ENCODE assay signal across 17 cellular contexts in the genomic region with DNA sequence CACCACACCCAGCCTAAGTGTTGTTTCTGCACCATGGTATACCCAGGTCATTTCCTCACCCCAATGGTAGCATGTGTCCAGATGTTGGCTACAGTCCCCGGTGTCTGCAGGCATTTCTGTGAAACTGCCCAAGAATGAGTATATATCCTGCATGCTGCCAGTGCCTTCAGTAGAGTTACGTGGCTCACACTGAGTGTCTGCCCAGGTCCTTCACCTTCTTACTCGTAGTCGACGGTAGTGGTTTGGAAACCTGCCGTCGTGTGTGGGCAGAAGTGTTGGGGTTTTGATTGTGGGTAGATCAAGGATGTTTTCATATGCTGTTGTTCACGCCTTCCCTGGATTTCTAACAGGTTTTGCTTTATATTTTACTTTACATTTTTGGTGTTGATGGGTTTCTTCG. TPM values are rescaled to one million over a fixed set of nuclear protein-coding genes. Genes with fewer than 3 reads are reported as not detected.
DNase-seq lines count a peak whose midpoint lies in the region; ATAC-seq lines count a peak whose summit lies in the region.
"Had no signal": no experiment of that assay in that cellular context is flagged by ENCODE, and none has a peak within 500 bp of the region (broad histone marks: within the 10 kb centered on the region; RNA-seq: fewer than 3 reads in every experiment).

No MANE protein-coding gene starts in this region.

- H3K27me3 Mint-ChIP-seq in activated CD8-positive, alpha-beta memory T cell treated with anti-CD3 and anti-CD28 coated beads, Interleukin-2, amount 10 ng/mL, durations not matched to agents 7 days and 5 days, result no peaks in the 10 kb centered on the region
- H3K27me3 Mint-ChIP-seq in activated T-helper 17 cell treated with anti-CD3 and anti-CD28 coated beads, Interleukin-2, amount 50 U/mL, for 72 hours, result no peaks in the 10 kb centered on the region
- no peaks in the 10 kb centered on the region for H3K27me3 Mint-ChIP-seq in naive thymus-derived CD8-positive, alpha-beta T cell

- H3K4me3 Mint-ChIP-seq in activated CD8-positive, alpha-beta memory T cell treated with anti-CD3 and anti-CD28 coated beads, Interleukin-2, amount 10 ng/mL, durations not matched to agents 7 days and 5 days, result no peak overlapping the region
- no peak overlapping the region for H3K4me3 Mint-ChIP-seq in activated T-helper 17 cell treated with anti-CD3 and anti-CD28 coated beads, Interleukin-2, amount 50 U/mL, for 72 hours
- peak overlapping the region in 3 of 10 donors; percentile 13 to 54 (median 13) for H3K4me3 Mint-ChIP-seq in naive thymus-derived CD8-positive, alpha-beta T cell
- H3K4me3 Mint-ChIP-seq: activated T-helper 1 cell treated with anti-CD3 and anti-CD28 coated beads, Interleukin-12 subunit alpha, Interleukin-12 subunit beta, Interleukin-2, Interleukin-4 antibody, amounts not matched to agents 30 ng/mL and 10 ng/mL and 1 ng/mL, durations not matched to agents 14 hours and 24 hours and 36 hours had no signal

- H3K36me3 Mint-ChIP-seq in activated CD8-positive, alpha-beta memory T cell treated with anti-CD3 and anti-CD28 coated beads, Interleukin-2, amount 10 ng/mL, durations not matched to agents 7 days and 5 days, result peaks cover 38% of the 10 kb centered on the region
- peaks cover 97% of the 10 kb centered on the region for H3K36me3 Mint-ChIP-seq in activated T-helper 17 cell treated with anti-CD3 and anti-CD28 coated beads, Interleukin-2, amount 50 U/mL, for 72 hours (ENCODE audit: low read depth)
- H3K36me3 Mint-ChIP-seq in naive thymus-derived CD8-positive, alpha-beta T cell, result peaks cover 0 to 81% (median 9%) of the 10 kb centered on the region in 3 donors

- peak overlapping the region; percentile 42 for H3K27ac Mint-ChIP-seq in activated CD8-positive, alpha-beta memory T cell treated with anti-CD3 and anti-CD28 coated beads, Interleukin-2, amount 10 ng/mL, durations not matched to agents 7 days and 5 days
- H3K27ac Mint-ChIP-seq in activated T-helper 17 cell treated with anti-CD3 and anti-CD28 coated beads, Interleukin-2, amount 50 U/mL, for 72 hours, result no peak overlapping the region
- H3K27ac Mint-ChIP-seq in naive thymus-derived CD8-positive, alpha-beta T cell, result peak overlapping the region in 6 of 10 donors; percentile 6 to 89 (median 58)
- H3K27ac Mint-ChIP-seq: activated T-helper 1 cell treated with anti-CD3 and anti-CD28 coated beads, Interleukin-12 subunit alpha, Interleukin-12 subunit beta, Interleukin-2, Interleukin-4 antibody, amounts not matched to agents 30 ng/mL and 10 ng/mL and 1 ng/mL, durations not matched to agents 14 hours and 24 hours and 36 hours had no signal

- intact Hi-C loops in Right ventricle myocardium superior (cut with DNase I), result no loop called here

- H3K4me1 Mint-ChIP-seq in activated CD8-positive, alpha-beta memory T cell treated with anti-CD3 and anti-CD28 coated beads, Interleukin-2, amount 10 ng/mL, durations not matched to agents 7 days and 5 days, result peaks cover 12% of the 10 kb centered on the region
- peaks cover 3% of the 10 kb centered on the region for H3K4me1 Mint-ChIP-seq in activated T-helper 17 cell treated with anti-CD3 and anti-CD28 coated beads, Interleukin-2, amount 50 U/mL, for 72 hours
- H3K4me1 Mint-ChIP-seq in naive thymus-derived CD8-positive, alpha-beta T cell, result peaks cover 6 to 17% (median 11%) of the 10 kb centered on the region in 4 donors

- peak; percentile 59 for ATAC-seq in activated CD8-positive, alpha-beta memory T cell treated with anti-CD3 and anti-CD28 coated beads, Interleukin-2, amount 10 ng/mL, durations not matched to agents 7 days and 5 days
- peak; percentile 96 for ATAC-seq in activated T-helper 17 cell treated with anti-CD3 and anti-CD28 coated beads, Interleukin-2, amount 50 U/mL, for 72 hours (replicated peaks)
- ATAC-seq in naive thymus-derived CD8-positive, alpha-beta T cell, result peak; percentile 40 to 61
- ATAC-seq in GM19328 (IDR thresholded peaks at IDR 0.05; ENCODE audit: unreplicated experiment), result no peak
- no peak for ATAC-seq in Right ventricle myocardium superior (ENCODE audit: poor library complexity)
- ATAC-seq in HG02571 (IDR thresholded peaks at IDR 0.05; ENCODE audit: unreplicated experiment), result no peak
- ATAC-seq: A549 had no signal

- POLR2A ChIA-PET in naive thymus-derived CD8-positive, alpha-beta T cell (lab: Charles Lee), result no interaction called here

- H3K9me3 Mint-ChIP-seq in activated CD8-positive, alpha-beta memory T cell treated with anti-CD3 and anti-CD28 coated beads, Interleukin-2, amount 10 ng/mL, durations not matched to agents 7 days and 5 days (ENCODE audit: low read depth), result no peaks in the 10 kb centered on the region
- H3K9me3 Mint-ChIP-seq in activated T-helper 17 cell treated with anti-CD3 and anti-CD28 coated beads, Interleukin-2, amount 50 U/mL, for 72 hours, result no peaks in the 10 kb centered on the region
- no peaks in the 10 kb centered on the region for H3K9me3 Mint-ChIP-seq in naive thymus-derived CD8-positive, alpha-beta T cell
- H3K9me3 Mint-ChIP-seq: activated T-helper 1 cell treated with anti-CD3 and anti-CD28 coated beads, Interleukin-12 subunit alpha, Interleukin-12 subunit beta, Interleukin-2, Interleukin-4 antibody, amounts not matched to agents 30 ng/mL and 10 ng/mL and 1 ng/mL, durations not matched to agents 14 hours and 24 hours and 36 hours had no signal

- CTCF ChIA-PET in activated CD8-positive, alpha-beta memory T cell treated with anti-CD3 and anti-CD28 coated beads, Interleukin-2, amount 10 ng/mL, durations not matched to agents 7 days and 5 days (lab: Charles Lee), result no interaction called here

- DNase-seq in activated CD8-positive, alpha-beta memory T cell treated with anti-CD3 and anti-CD28 coated beads, Interleukin-2, amount 10 ng/mL, durations not matched to agents 7 days and 5 days, result peak; percentile 59
- DNase-seq in activated CD8-positive, alpha-beta memory T cell treated with anti-CD3 and anti-CD28 coated beads, Interleukin-2, amount 50 U/mL, for 4 hours, result no peak
- no peak for DNase-seq in naive thymus-derived CD8-positive, alpha-beta T cell
- peak; percentile 68 for DNase-seq in stimulated activated CD8-positive, alpha-beta memory T cell treated with anti-CD3 and anti-CD28 coated beads, Interleukin-4, amount 100 ng/mL, for 48 hours
- DNase-seq in Right ventricle myocardium superior, result no peak
- DNase-seq: colonic mucosa, GOT3, left cardiac atrium, NCI-H187, NCI-H446 treated with DMSO at 0.1 percent for 48 hours, occipital lobe, stomach had no signal

RNA-seq across cellular contexts. Expression of gene TCF25, which starts 16.8 kb away (rescaled TPM):
- 100 to 1,000 TPM; 181 to 216 TPM for total RNA-seq in activated CD8-positive, alpha-beta memory T cell treated with anti-CD3 and anti-CD28 coated beads, Interleukin-2, amount 10 ng/mL, durations not matched to agents 7 days and 5 days
- total RNA-seq in activated T-helper 17 cell treated with anti-CD3 and anti-CD28 coated beads, Interleukin-2, amount 50 U/mL, for 72 hours, result 100 to 1,000 TPM; 181 to 195 TPM
- total RNA-seq in naive thymus-derived CD8-positive, alpha-beta T cell, result 100 to 1,000 TPM; 260 to 294 TPM
- polyA plus RNA-seq in naive thymus-derived CD8-positive, alpha-beta T cell, result 100 to 1,000 TPM in 1 of 3 donors, 10 to 100 TPM in 2; 86.8 to 107 (median 95.4) TPM
- 83.2 TPM for total RNA-seq in Right ventricle myocardium superior

RNA-seq across cellular contexts. Expression of gene MC1R, which starts 28.5 kb away (rescaled TPM):
- 1 to 10 TPM; 2.6 to 4.1 TPM for total RNA-seq in activated CD8-positive, alpha-beta memory T cell treated with anti-CD3 and anti-CD28 coated beads, Interleukin-2, amount 10 ng/mL, durations not matched to agents 7 days and 5 days
- 1 to 10 TPM; 7.5 to 7.6 TPM for total RNA-seq in activated T-helper 17 cell treated with anti-CD3 and anti-CD28 coated beads, Interleukin-2, amount 50 U/mL, for 72 hours
- total RNA-seq in naive thymus-derived CD8-positive, alpha-beta T cell, result 10 to 100 TPM; 10.2 to 10.3 TPM
- polyA plus RNA-seq in naive thymus-derived CD8-positive, alpha-beta T cell, result under 1 TPM in 1 of 3 donors, not detected in 2; 0.63 TPM
- total RNA-seq in Right ventricle myocardium superior, result 1.1 TPM

RNA-seq across cellular contexts. Expression of gene TUBB3, which starts 32.9 kb away (rescaled TPM):
- 1 to 10 TPM; 3.6 to 5.0 TPM for total RNA-seq in activated CD8-positive, alpha-beta memory T cell treated with anti-CD3 and anti-CD28 coated beads, Interleukin-2, amount 10 ng/mL, durations not matched to agents 7 days and 5 days
- total RNA-seq in activated T-helper 17 cell treated with anti-CD3 and anti-CD28 coated beads, Interleukin-2, amount 50 U/mL, for 72 hours, result 1 to 10 TPM in 1 of 2 donors, under 1 TPM in 1; 0.74 to 9.7 TPM
- under 1 TPM in 1 of 2 experiments, not detected in 1; 0.31 TPM for total RNA-seq in naive thymus-derived CD8-positive, alpha-beta T cell
- polyA plus RNA-seq in naive thymus-derived CD8-positive, alpha-beta T cell, result not detected
- 1.8 TPM for total RNA-seq in Right ventricle myocardium superior

RNA-seq across cellular contexts. Expression of gene DEF8, which starts 58.4 kb away (rescaled TPM):
- total RNA-seq in activated CD8-positive, alpha-beta memory T cell treated with anti-CD3 and anti-CD28 coated beads, Interleukin-2, amount 10 ng/mL, durations not matched to agents 7 days and 5 days, result 10 to 100 TPM; 26.7 to 27.7 TPM
- total RNA-seq in activated T-helper 17 cell treated with anti-CD3 and anti-CD28 coated beads, Interleukin-2, amount 50 U/mL, for 72 hours, result 10 to 100 TPM in 1 of 2 donors, 1 to 10 TPM in 1; 9.3 to 11.1 TPM
- 10 to 100 TPM; 44.3 to 48.1 TPM for total RNA-seq in naive thymus-derived CD8-positive, alpha-beta T cell
- polyA plus RNA-seq in naive thymus-derived CD8-positive, alpha-beta T cell, result 10 to 100 TPM; 21.5 to 26.3 (median 25.8) TPM
- total RNA-seq in Right ventricle myocardium superior, result 46.7 TPM

Comparison
In these comparisons a context has a peak if more than half of its experiments do, and no peak if none do; other contexts are left out.
1. DNase-seq: peak in activated CD8-positive, alpha-beta memory T cell treated with anti-CD3 and anti-CD28 coated beads, Interleukin-2, amount 10 ng/mL, durations not matched to agents 7 days and 5 days (single experiment) and stimulated activated CD8-positive, alpha-beta memory T cell treated with anti-CD3 and anti-CD28 coated beads, Interleukin-4, amount 100 ng/mL, for 48 hours (single experiment); none in activated CD8-positive, alpha-beta memory T cell treated with anti-CD3 and anti-CD28 coated beads, Interleukin-2, amount 50 U/mL, for 4 hours (single experiment), naive thymus-derived CD8-positive, alpha-beta T cell (0 of 10) and Right ventricle myocardium superior (single experiment).
2. ATAC-seq: peak in activated CD8-positive, alpha-beta memory T cell treated with anti-CD3 and anti-CD28 coated beads, Interleukin-2, amount 10 ng/mL, durations not matched to agents 7 days and 5 days (single experiment), activated T-helper 17 cell treated with anti-CD3 and anti-CD28 coated beads, Interleukin-2, amount 50 U/mL, for 72 hours (single experiment) and naive thymus-derived CD8-positive, alpha-beta T cell (2 of 2); none in GM19328 (single experiment), Right ventricle myocardium superior (single experiment) and HG02571 (single experiment).